1 cellular context compared by ENCODE assay signal in the genomic region with DNA sequence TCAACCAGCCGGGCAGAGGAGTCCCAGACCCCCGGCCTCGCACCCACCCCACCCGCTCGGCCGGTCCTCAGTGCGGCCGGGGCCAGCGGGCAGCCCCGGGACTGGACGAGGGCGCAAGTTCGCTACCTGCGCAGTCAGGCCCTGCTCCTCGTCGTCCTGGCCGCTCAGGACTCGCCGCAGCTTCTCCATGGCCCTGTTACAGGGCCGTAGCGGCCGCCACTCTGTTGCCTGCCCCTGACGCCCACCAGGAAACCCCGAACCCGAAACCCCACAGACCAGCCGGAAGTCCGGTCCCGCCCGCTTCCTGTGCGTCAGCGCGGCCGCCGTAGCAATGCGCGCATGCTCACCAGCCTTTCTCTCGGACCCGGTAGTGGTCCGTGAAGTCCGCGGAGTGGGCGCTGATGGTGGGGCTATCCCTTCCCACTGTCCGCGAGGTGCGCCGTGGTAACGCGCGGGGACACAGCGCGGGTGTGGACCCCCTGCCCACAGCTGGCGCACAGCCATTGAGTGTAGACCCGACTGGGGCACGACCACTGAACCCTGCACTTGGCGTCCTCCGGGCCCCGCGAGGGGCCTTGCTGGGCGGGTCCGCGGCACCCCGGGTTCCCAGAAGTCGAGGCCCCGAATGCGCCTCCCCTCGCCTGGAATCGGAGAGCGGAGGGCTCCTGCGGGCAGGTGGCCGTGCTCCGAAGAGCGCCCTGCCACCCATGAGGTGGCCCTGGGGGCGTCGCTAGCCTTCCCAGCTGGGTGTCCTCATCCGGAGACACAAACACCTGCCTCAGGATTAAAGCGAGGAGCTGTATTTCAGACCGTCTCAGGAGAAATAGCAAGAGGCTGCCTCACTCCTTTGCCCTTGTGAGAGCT.
TF ChIP-seq lines count a peak whose summit lies in the region.

A gene (minus strand): TSS at position 253 of the 864 bp plus-strand sequence. CDS start 64 bp downstream, at position 189.

TF ChIP-seq in K562, 482 proteins besides CTCF, POLR2A, EP300 and RAD21 (continued from another document and continues in another):
- TF ChIP-seq, protein P1, sequence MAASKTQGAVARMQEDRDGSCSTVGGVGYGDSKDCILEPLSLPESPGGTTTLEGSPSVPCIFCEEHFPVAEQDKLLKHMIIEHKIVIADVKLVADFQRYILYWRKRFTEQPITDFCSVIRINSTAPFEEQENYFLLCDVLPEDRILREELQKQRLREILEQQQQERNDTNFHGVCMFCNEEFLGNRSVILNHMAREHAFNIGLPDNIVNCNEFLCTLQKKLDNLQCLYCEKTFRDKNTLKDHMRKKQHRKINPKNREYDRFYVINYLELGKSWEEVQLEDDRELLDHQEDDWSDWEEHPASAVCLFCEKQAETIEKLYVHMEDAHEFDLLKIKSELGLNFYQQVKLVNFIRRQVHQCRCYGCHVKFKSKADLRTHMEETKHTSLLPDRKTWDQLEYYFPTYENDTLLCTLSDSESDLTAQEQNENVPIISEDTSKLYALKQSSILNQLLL (CRISPR knock-in tag; IDR thresholded peaks at IDR 0.05; ENCODE audit: borderline replicate concordance) = no peak
- TF ChIP-seq, protein P2, sequence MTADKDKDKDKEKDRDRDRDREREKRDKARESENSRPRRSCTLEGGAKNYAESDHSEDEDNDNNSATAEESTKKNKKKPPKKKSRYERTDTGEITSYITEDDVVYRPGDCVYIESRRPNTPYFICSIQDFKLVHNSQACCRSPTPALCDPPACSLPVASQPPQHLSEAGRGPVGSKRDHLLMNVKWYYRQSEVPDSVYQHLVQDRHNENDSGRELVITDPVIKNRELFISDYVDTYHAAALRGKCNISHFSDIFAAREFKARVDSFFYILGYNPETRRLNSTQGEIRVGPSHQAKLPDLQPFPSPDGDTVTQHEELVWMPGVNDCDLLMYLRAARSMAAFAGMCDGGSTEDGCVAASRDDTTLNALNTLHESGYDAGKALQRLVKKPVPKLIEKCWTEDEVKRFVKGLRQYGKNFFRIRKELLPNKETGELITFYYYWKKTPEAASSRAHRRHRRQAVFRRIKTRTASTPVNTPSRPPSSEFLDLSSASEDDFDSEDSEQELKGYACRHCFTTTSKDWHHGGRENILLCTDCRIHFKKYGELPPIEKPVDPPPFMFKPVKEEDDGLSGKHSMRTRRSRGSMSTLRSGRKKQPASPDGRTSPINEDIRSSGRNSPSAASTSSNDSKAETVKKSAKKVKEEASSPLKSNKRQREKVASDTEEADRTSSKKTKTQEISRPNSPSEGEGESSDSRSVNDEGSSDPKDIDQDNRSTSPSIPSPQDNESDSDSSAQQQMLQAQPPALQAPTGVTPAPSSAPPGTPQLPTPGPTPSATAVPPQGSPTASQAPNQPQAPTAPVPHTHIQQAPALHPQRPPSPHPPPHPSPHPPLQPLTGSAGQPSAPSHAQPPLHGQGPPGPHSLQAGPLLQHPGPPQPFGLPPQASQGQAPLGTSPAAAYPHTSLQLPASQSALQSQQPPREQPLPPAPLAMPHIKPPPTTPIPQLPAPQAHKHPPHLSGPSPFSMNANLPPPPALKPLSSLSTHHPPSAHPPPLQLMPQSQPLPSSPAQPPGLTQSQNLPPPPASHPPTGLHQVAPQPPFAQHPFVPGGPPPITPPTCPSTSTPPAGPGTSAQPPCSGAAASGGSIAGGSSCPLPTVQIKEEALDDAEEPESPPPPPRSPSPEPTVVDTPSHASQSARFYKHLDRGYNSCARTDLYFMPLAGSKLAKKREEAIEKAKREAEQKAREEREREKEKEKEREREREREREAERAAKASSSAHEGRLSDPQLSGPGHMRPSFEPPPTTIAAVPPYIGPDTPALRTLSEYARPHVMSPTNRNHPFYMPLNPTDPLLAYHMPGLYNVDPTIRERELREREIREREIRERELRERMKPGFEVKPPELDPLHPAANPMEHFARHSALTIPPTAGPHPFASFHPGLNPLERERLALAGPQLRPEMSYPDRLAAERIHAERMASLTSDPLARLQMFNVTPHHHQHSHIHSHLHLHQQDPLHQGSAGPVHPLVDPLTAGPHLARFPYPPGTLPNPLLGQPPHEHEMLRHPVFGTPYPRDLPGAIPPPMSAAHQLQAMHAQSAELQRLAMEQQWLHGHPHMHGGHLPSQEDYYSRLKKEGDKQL (CRISPR knock-in tag; IDR thresholded peaks at IDR 0.05; ENCODE audit: borderline replicate concordance) = no peak
- TF ChIP-seq CBX8 (IDR thresholded peaks at IDR 0.05; ENCODE audit: borderline replicate concordance, extremely low read depth, low read depth, low read length, poor library complexity, severe bottlenecking) = no peak
- TF ChIP-seq MEF2A (IDR thresholded peaks at IDR 0.05; ENCODE audit: control insufficient read depth, low read depth, low read length) = no peak
- 0 out of 2 replicates have a peak, but pooled peaks have one; percentile 76 for TF ChIP-seq RHOXF2B (CRISPR knock-in tag; conservative IDR thresholded peaks at IDR 0.05)
- TF ChIP-seq, protein P3, sequence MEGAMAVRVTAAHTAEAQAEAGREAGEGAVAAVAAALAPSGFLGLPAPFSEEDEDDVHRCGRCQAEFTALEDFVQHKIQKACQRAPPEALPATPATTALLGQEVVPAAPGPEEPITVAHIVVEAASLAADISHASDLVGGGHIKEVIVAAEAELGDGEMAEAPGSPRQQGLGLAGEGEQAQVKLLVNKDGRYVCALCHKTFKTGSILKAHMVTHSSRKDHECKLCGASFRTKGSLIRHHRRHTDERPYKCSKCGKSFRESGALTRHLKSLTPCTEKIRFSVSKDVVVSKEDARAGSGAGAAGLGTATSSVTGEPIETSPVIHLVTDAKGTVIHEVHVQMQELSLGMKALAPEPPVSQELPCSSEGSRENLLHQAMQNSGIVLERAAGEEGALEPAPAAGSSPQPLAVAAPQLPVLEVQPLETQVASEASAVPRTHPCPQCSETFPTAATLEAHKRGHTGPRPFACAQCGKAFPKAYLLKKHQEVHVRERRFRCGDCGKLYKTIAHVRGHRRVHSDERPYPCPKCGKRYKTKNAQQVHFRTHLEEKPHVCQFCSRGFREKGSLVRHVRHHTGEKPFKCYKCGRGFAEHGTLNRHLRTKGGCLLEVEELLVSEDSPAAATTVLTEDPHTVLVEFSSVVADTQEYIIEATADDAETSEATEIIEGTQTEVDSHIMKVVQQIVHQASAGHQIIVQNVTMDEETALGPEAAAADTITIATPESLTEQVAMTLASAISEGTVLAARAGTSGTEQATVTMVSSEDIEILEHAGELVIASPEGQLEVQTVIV (CRISPR knock-in tag; IDR thresholded peaks at IDR 0.05; ENCODE audit: borderline replicate concordance) = no peak
- peak; percentile 25 for TF ChIP-seq RBM25 (IDR thresholded peaks at IDR 0.05; ENCODE audit: low read depth, low read length, severe bottlenecking)
- TF ChIP-seq, protein P4, sequence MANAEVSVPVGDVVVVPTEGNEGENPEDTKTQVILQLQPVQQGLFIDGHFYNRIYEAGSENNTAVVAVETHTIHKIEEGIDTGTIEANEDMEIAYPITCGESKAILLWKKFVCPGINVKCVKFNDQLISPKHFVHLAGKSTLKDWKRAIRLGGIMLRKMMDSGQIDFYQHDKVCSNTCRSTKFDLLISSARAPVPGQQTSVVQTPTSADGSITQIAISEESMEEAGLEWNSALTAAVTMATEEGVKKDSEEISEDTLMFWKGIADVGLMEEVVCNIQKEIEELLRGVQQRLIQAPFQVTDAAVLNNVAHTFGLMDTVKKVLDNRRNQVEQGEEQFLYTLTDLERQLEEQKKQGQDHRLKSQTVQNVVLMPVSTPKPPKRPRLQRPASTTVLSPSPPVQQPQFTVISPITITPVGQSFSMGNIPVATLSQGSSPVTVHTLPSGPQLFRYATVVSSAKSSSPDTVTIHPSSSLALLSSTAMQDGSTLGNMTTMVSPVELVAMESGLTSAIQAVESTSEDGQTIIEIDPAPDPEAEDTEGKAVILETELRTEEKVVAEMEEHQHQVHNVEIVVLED (CRISPR knock-in tag; IDR thresholded peaks at IDR 0.05) = peak; percentile 64
- no peak; a peak in 1 of 4 replicates for TF ChIP-seq KDM1A (IDR thresholded peaks at IDR 0.05)
- TF ChIP-seq SIN3B (IDR thresholded peaks at IDR 0.05; ENCODE audit: low read depth) = peak; percentile 83
- TF ChIP-seq CHCHD3 (CRISPR knock-in tag; IDR thresholded peaks at IDR 0.05) = no peak
- peak; percentile 81 for TF ChIP-seq TCF7 (IDR thresholded peaks at IDR 0.05; ENCODE audit: borderline replicate concordance)
- peak; percentile 26 for TF ChIP-seq POU5F1 (IDR thresholded peaks at IDR 0.05; ENCODE audit: borderline replicate concordance, low read depth, low read length, partially characterized antibody)
- TF ChIP-seq SIX5 (IDR thresholded peaks at IDR 0.05; ENCODE audit: borderline replicate concordance in 1 of 2, insufficient read depth in 1 of 2, low read depth in 1 of 2, low read length in 2 of 2) = no peak
- TF ChIP-seq, protein P5, sequence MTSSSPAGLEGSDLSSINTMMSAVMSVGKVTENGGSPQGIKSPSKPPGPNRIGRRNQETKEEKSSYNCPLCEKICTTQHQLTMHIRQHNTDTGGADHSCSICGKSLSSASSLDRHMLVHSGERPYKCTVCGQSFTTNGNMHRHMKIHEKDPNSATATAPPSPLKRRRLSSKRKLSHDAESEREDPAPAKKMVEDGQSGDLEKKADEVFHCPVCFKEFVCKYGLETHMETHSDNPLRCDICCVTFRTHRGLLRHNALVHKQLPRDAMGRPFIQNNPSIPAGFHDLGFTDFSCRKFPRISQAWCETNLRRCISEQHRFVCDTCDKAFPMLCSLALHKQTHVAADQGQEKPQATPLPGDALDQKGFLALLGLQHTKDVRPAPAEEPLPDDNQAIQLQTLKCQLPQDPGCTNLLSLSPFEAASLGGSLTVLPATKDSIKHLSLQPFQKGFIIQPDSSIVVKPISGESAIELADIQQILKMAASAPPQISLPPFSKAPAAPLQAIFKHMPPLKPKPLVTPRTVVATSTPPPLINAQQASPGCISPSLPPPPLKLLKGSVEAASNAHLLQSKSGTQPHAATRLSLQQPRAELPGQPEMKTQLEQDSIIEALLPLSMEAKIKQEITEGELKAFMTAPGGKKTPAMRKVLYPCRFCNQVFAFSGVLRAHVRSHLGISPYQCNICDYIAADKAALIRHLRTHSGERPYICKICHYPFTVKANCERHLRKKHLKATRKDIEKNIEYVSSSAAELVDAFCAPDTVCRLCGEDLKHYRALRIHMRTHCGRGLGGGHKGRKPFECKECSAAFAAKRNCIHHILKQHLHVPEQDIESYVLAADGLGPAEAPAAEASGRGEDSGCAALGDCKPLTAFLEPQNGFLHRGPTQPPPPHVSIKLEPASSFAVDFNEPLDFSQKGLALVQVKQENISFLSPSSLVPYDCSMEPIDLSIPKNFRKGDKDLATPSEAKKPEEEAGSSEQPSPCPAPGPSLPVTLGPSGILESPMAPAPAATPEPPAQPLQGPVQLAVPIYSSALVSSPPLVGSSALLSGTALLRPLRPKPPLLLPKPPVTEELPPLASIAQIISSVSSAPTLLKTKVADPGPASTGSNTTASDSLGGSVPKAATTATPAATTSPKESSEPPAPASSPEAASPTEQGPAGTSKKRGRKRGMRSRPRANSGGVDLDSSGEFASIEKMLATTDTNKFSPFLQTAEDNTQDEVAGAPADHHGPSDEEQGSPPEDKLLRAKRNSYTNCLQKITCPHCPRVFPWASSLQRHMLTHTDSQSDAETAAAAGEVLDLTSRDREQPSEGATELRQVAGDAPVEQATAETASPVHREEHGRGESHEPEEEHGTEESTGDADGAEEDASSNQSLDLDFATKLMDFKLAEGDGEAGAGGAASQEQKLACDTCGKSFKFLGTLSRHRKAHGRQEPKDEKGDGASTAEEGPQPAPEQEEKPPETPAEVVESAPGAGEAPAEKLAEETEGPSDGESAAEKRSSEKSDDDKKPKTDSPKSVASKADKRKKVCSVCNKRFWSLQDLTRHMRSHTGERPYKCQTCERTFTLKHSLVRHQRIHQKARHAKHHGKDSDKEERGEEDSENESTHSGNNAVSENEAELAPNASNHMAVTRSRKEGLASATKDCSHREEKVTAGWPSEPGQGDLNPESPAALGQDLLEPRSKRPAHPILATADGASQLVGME (CRISPR knock-in tag; IDR thresholded peaks at IDR 0.05) = no peak
- TF ChIP-seq, protein P6, sequence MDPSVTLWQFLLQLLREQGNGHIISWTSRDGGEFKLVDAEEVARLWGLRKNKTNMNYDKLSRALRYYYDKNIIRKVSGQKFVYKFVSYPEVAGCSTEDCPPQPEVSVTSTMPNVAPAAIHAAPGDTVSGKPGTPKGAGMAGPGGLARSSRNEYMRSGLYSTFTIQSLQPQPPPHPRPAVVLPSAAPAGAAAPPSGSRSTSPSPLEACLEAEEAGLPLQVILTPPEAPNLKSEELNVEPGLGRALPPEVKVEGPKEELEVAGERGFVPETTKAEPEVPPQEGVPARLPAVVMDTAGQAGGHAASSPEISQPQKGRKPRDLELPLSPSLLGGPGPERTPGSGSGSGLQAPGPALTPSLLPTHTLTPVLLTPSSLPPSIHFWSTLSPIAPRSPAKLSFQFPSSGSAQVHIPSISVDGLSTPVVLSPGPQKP (CRISPR knock-in tag; IDR thresholded peaks at IDR 0.05) = no peak
- TF ChIP-seq, protein P7, sequence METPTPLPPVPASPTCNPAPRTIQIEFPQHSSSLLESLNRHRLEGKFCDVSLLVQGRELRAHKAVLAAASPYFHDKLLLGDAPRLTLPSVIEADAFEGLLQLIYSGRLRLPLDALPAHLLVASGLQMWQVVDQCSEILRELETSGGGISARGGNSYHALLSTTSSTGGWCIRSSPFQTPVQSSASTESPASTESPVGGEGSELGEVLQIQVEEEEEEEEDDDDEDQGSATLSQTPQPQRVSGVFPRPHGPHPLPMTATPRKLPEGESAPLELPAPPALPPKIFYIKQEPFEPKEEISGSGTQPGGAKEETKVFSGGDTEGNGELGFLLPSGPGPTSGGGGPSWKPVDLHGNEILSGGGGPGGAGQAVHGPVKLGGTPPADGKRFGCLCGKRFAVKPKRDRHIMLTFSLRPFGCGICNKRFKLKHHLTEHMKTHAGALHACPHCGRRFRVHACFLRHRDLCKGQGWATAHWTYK (CRISPR knock-in tag; IDR thresholded peaks at IDR 0.05) = no peak; the same call in 1 of the 2 replicates
- TF ChIP-seq, protein P8, sequence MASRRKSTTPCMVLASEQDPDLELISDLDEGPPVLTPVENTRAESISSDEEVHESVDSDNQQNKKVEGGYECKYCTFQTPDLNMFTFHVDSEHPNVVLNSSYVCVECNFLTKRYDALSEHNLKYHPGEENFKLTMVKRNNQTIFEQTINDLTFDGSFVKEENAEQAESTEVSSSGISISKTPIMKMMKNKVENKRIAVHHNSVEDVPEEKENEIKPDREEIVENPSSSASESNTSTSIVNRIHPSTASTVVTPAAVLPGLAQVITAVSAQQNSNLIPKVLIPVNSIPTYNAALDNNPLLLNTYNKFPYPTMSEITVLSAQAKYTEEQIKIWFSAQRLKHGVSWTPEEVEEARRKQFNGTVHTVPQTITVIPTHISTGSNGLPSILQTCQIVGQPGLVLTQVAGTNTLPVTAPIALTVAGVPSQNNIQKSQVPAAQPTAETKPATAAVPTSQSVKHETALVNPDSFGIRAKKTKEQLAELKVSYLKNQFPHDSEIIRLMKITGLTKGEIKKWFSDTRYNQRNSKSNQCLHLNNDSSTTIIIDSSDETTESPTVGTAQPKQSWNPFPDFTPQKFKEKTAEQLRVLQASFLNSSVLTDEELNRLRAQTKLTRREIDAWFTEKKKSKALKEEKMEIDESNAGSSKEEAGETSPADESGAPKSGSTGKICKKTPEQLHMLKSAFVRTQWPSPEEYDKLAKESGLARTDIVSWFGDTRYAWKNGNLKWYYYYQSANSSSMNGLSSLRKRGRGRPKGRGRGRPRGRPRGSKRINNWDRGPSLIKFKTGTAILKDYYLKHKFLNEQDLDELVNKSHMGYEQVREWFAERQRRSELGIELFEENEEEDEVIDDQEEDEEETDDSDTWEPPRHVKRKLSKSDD (conservative IDR thresholded peaks at IDR 0.05; ENCODE audit: low read length) = no peak
- TF ChIP-seq, protein P9, sequence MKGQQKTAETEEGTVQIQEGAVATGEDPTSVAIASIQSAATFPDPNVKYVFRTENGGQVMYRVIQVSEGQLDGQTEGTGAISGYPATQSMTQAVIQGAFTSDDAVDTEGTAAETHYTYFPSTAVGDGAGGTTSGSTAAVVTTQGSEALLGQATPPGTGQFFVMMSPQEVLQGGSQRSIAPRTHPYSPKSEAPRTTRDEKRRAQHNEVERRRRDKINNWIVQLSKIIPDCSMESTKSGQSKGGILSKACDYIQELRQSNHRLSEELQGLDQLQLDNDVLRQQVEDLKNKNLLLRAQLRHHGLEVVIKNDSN (CRISPR knock-in tag; IDR thresholded peaks at IDR 0.05) = no peak
